ENCODE assay signal across 1 cellular context in genomic region chr4:99084595-99084994, GRCh38.
TF ChIP-seq lines count a peak whose summit lies in the region.

No MANE protein-coding gene starts in this region.

TF ChIP-seq in A549, 52 proteins besides CTCF, POLR2A, EP300 and RAD21 (continued from another document):
- TF ChIP-seq MAFK (IDR thresholded peaks at IDR 0.05; ENCODE audit: partially characterized antibody) = peak; percentile 75
